23 cellular contexts compared by ENCODE assay signal in the genomic region with DNA sequence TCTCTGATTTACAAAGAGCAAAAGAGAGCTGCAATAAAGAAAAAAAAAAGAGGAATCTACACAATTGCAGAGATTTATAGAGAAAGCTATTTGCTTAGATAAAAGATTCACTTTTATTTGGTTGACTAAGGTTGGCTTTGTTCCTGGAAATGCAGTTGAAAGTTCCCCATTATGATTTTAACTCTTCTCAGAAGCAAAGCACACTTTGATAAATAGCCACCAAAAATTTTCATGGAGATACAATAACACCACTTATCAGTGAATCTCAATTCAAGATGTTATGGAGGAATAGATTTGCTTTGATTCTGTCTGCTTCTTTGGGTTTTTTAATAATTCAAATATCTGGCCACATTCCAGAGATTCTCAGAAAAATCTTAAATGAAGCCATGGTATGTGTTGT.
DNase-seq lines count a peak whose midpoint lies in the region; ATAC-seq and TF ChIP-seq lines count a peak whose summit lies in the region.
"Had no signal": no experiment of that assay in that cellular context is flagged by ENCODE, and none has a peak within 500 bp of the region (broad histone marks: within the 10 kb centered on the region; RNA-seq: fewer than 3 reads in every experiment).

No MANE protein-coding gene starts in this region.

- H3K27ac ChIP-seq in ACC112 (ENCODE audit: low read depth, low read length) (peak overlapping the region; percentile 94), SK-N-SH (ENCODE audit: low read depth in 2 of 2, low read length in 1 of 2) (peak overlapping the region; percentile 23 to 69; a peak in 3 of 4 replicates), fibroblast of lung (ENCODE audit: insufficient read depth, low read length) (no peak overlapping the region)
- H3K27ac ChIP-seq: 22Rv1, PC-9, SJCRH30 had no signal

- DNase-seq in SK-N-SH: no peak
- DNase-seq in fibroblast of lung (ENCODE audit: low read depth in 2 of 2): peak; percentile 13 to 25
- DNase-seq in mesothelial cell of epicardium (ENCODE audit: low spot score in 2 of 2, unreplicated experiment in 2 of 2): no peak
- DNase-seq in activated effector memory CD4-positive, alpha-beta T cell treated with anti-CD3 and anti-CD28 coated beads, Interleukin-2, amount 50 U/mL, for 16 hours: no peak
- DNase-seq in DMS153 (lab: John Stamatoyannopoulos, UW): no peak
- DNase-seq in T-helper 17 cell: no peak
- DNase-seq: ACHN; BE2C; DMS53; NCI-H2029; NCI-H446; NCI-H526; NCI-H82; NK-92 treated with Interleukin-12 subunit alpha and Interleukin-12 subunit beta, amount 100 ng/mL, for 24 hours; PC-9; SJCRH30 had no signal

- H3K4me2 ChIP-seq in SK-N-SH (no peak overlapping the region), fibroblast of lung (ENCODE audit: extremely low read depth, insufficient read depth, low read length) (no peak overlapping the region)
- H3K4me2 ChIP-seq: PC-9 had no signal

- no peaks in the 10 kb centered on the region for H4K20me1 ChIP-seq in SK-N-SH (ENCODE audit: insufficient read depth)
- no peaks in the 10 kb centered on the region for H4K20me1 ChIP-seq in fibroblast of lung (ENCODE audit: control insufficient read depth, extremely low read depth, insufficient read depth, low read length)

- H3K27me3 ChIP-seq in ACC112 (ENCODE audit: insufficient read depth, low read length) (no peaks in the 10 kb centered on the region), SK-N-SH (ENCODE audit: insufficient read depth) (no peaks in the 10 kb centered on the region), fibroblast of lung (ENCODE audit: control insufficient read depth, insufficient read depth, low read length) (no peaks in the 10 kb centered on the region)
- H3K27me3 ChIP-seq: BE2C, SJCRH30 had no signal

- POLR2A ChIA-PET in SK-N-SH (lab: Yijun Ruan, JAX): no interaction called here

- no peak overlapping the region for H2AFZ ChIP-seq in ACC112 (ENCODE audit: low read length, unreplicated experiment)
- peak overlapping the region; percentile 39; the same call in 1 of the 2 replicates for H2AFZ ChIP-seq in SK-N-SH (ENCODE audit: low read depth)
- no peak overlapping the region for H2AFZ ChIP-seq in fibroblast of lung (ENCODE audit: low read length)
- H2AFZ ChIP-seq: PC-9 had no signal

- H3K9me3 Mint-ChIP-seq in mesothelial cell of epicardium: peaks cover 19% of the 10 kb centered on the region

- H3K4me1 ChIP-seq in ACC112 (ENCODE audit: control insufficient read depth, insufficient read depth, low read length, unreplicated experiment) (peaks cover 18% of the 10 kb centered on the region), SK-N-SH (ENCODE audit: control insufficient read depth in 1 of 2, insufficient read depth in 2 of 2, low read depth in 1 of 2, low read length in 1 of 2) (no peaks in the 10 kb centered on the region; a peak in 1 of 4 replicates), fibroblast of lung (ENCODE audit: control insufficient read depth, extremely low read depth, insufficient read depth, low read length) (no peaks in the 10 kb centered on the region)
- H3K4me1 ChIP-seq: BE2C, SJCRH30 had no signal

- H3K9me3 ChIP-seq in SK-N-SH: no peaks in the 10 kb centered on the region
- H3K9me3 ChIP-seq in fibroblast of lung (ENCODE audit: control insufficient read depth, insufficient read depth, low read depth, low read length): no peaks in the 10 kb centered on the region
- H3K9me3 ChIP-seq in T-helper 17 cell (ENCODE audit: control insufficient read depth, low read length, poor library complexity, severe bottlenecking): no peaks in the 10 kb centered on the region
- H3K9me3 ChIP-seq: BE2C, SJCRH30 had no signal

- no peaks in the 10 kb centered on the region; the same call in 1 of the 2 replicates for H3K9me2 ChIP-seq in SK-N-SH

- no peak overlapping the region for H3K4me3 Mint-ChIP-seq in mesothelial cell of epicardium
- no peak overlapping the region for H3K4me3 Mint-ChIP-seq in T-helper 17 cell
- H3K4me3 Mint-ChIP-seq: CD14-positive monocyte had no signal

- CTCF ChIA-PET in SK-N-SH (lab: Yijun Ruan, JAX): interaction anchor here (1.8 kb wide), 1 partner anchor 262 kb away, joined by 6 read pairs; no protein-coding TSS in a partner anchor

- no peak for TF ChIP-seq RAD21 in SK-N-SH (IDR thresholded peaks at IDR 0.05; ENCODE audit: low read length)

- peaks cover 33% of the 10 kb centered on the region for H3F3A ChIP-seq in SK-N-SH (replicated peaks; ENCODE audit: insufficient read depth)

- no peaks in the 10 kb centered on the region for H3K36me3 ChIP-seq in ACC112 (ENCODE audit: insufficient read depth, low read length)
- no peaks in the 10 kb centered on the region for H3K36me3 ChIP-seq in SK-N-SH (replicated peaks in 1 of 2; ENCODE audit: control insufficient read depth in 1 of 2, insufficient read depth in 2 of 2, low read length in 1 of 2)
- no peaks in the 10 kb centered on the region for H3K36me3 ChIP-seq in fibroblast of lung (ENCODE audit: control insufficient read depth, insufficient read depth, low read length)
- H3K36me3 ChIP-seq: BE2C, SJCRH30 had no signal

- H3K36me3 Mint-ChIP-seq in mesothelial cell of epicardium (peaks cover 3% of the 10 kb centered on the region), T-helper 17 cell (ENCODE audit: low read depth) (no peaks in the 10 kb centered on the region)
- H3K36me3 Mint-ChIP-seq: CD14-positive monocyte had no signal

- H3K79me2 ChIP-seq in ACC112 (ENCODE audit: control insufficient read depth, insufficient read depth, low read length, unreplicated experiment) (no peaks in the 10 kb centered on the region), SK-N-SH (ENCODE audit: insufficient read depth) (no peaks in the 10 kb centered on the region), fibroblast of lung (ENCODE audit: control insufficient read depth, insufficient read depth, low read length) (no peaks in the 10 kb centered on the region)

- ATAC-seq in GM18909 (IDR thresholded peaks at IDR 0.05; ENCODE audit: poor library complexity, unreplicated experiment) (no peak), T-helper 17 cell (no peak)
- ATAC-seq: HepG2, K562, Right ventricle myocardium inferior had no signal

- no peak overlapping the region for H3K4me3 ChIP-seq in ACC112 (ENCODE audit: low read depth, low read length)
- H3K4me3 ChIP-seq in SK-N-SH (ENCODE audit: low read depth in 2 of 2, low read length in 1 of 2): no peak overlapping the region
- no peak overlapping the region for H3K4me3 ChIP-seq in fibroblast of lung (replicated peaks in 1 of 4; ENCODE audit: control extremely low read depth in 1 of 4, insufficient read depth in 1 of 4, low read depth in 3 of 4, low read length in 4 of 4)
- H3K4me3 ChIP-seq: K562, PC-9, SJCRH30 had no signal

- TF ChIP-seq EP300 in SK-N-SH (IDR thresholded peaks at IDR 0.05; ENCODE audit: borderline replicate concordance in 1 of 2, low read depth in 1 of 2, low read length in 1 of 2): peak in 1 of 2 experiments; percentile 67; a peak in 2 of 4 replicates

- H3K27ac Mint-ChIP-seq in mesothelial cell of epicardium: peak overlapping the region; percentile 80
- no peak overlapping the region for H3K27ac Mint-ChIP-seq in T-helper 17 cell
- H3K27ac Mint-ChIP-seq: CD14-positive monocyte had no signal

- no peak for TF ChIP-seq CTCF in SK-N-SH (IDR thresholded peaks at IDR 0.05)
- no peak for TF ChIP-seq CTCF in fibroblast of lung (conservative IDR thresholded peaks at IDR 0.05 in 1 of 2, IDR thresholded peaks at IDR 0.05 in 1 of 2; ENCODE audit: low read depth in 1 of 2, low read length in 2 of 2)
- TF ChIP-seq CTCF in mesothelial cell of epicardium (IDR thresholded peaks at IDR 0.05; ENCODE audit: unreplicated experiment): no peak

- H3K9ac ChIP-seq in SK-N-SH (no peak overlapping the region), fibroblast of lung (ENCODE audit: insufficient read depth, low read length) (no peak overlapping the region)

- H3K27me3 Mint-ChIP-seq in mesothelial cell of epicardium (ENCODE audit: low read depth) (no peaks in the 10 kb centered on the region), T-helper 17 cell (no peaks in the 10 kb centered on the region)

- H3K4me1 Mint-ChIP-seq in mesothelial cell of epicardium: peaks cover 17% of the 10 kb centered on the region
- H3K4me1 Mint-ChIP-seq in T-helper 17 cell: no peaks in the 10 kb centered on the region
- H3K4me1 Mint-ChIP-seq: CD14-positive monocyte had no signal

TF ChIP-seq in SK-N-SH, 30 proteins besides CTCF, POLR2A, EP300 and RAD21 (continues in another document):
- TF ChIP-seq TCF12 (IDR thresholded peaks at IDR 0.05) (peak; percentile 76), SMC3 (IDR thresholded peaks at IDR 0.05; ENCODE audit: low read depth, low read length) (no peak), POLR2AphosphoS5 (IDR thresholded peaks at IDR 0.05; ENCODE audit: low read depth, low read length) (no peak), NRF1 (IDR thresholded peaks at IDR 0.05; ENCODE audit: low read depth, low read length) (no peak), SIN3A (IDR thresholded peaks at IDR 0.05; ENCODE audit: borderline replicate concordance, low read depth, low read length) (no peak)
- TF ChIP-seq, protein P1, sequence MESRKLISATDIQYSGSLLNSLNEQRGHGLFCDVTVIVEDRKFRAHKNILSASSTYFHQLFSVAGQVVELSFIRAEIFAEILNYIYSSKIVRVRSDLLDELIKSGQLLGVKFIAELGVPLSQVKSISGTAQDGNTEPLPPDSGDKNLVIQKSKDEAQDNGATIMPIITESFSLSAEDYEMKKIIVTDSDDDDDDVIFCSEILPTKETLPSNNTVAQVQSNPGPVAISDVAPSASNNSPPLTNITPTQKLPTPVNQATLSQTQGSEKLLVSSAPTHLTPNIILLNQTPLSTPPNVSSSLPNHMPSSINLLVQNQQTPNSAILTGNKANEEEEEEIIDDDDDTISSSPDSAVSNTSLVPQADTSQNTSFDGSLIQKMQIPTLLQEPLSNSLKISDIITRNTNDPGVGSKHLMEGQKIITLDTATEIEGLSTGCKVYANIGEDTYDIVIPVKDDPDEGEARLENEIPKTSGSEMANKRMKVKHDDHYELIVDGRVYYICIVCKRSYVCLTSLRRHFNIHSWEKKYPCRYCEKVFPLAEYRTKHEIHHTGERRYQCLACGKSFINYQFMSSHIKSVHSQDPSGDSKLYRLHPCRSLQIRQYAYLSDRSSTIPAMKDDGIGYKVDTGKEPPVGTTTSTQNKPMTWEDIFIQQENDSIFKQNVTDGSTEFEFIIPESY (IDR thresholded peaks at IDR 0.05; ENCODE audit: borderline replicate concordance, low read depth): no peak
- TF ChIP-seq, protein P2, sequence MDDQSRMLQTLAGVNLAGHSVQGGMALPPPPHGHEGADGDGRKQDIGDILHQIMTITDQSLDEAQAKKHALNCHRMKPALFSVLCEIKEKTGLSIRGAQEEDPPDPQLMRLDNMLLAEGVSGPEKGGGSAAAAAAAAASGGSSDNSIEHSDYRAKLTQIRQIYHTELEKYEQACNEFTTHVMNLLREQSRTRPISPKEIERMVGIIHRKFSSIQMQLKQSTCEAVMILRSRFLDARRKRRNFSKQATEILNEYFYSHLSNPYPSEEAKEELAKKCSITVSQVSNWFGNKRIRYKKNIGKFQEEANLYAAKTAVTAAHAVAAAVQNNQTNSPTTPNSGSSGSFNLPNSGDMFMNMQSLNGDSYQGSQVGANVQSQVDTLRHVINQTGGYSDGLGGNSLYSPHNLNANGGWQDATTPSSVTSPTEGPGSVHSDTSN (IDR thresholded peaks at IDR 0.05): peak; percentile 58

Comparison
In these comparisons a context has a peak if more than half of its experiments do, and no peak if none do; other contexts are left out.
1. DNase-seq: peak in fibroblast of lung (2 of 2); none in SK-N-SH (single experiment), mesothelial cell of epicardium (0 of 2), activated effector memory CD4-positive, alpha-beta T cell treated with anti-CD3 and anti-CD28 coated beads, Interleukin-2, amount 50 U/mL, for 16 hours (single experiment), DMS153 (single experiment) and T-helper 17 cell (0 of 3).